14 cellular contexts compared by ENCODE assay signal in the genomic region with DNA sequence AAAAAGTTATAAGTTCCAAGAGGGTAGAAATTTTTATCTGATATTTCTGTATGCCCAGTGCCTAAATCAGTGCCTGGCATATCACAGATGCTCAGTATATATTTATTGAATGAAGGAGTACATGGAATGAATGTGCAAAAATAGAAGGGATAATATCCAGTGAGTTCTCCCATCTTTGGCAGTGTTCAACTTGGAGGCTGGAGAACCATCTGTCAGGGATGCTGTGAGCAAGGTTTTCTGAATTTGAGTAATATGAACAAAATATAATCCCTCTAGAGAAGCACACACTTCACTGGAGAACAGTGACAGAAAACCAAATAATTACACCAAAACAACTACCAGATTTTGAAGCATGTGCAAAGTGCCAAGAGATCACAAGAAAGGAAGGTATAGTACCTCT.
"Had no signal": no experiment of that assay in that cellular context is flagged by ENCODE, and none has a peak within 500 bp of the region (broad histone marks: within the 10 kb centered on the region; RNA-seq: fewer than 3 reads in every experiment).

No MANE protein-coding gene starts in this region.

- ATAC-seq: left colon; left ventricle myocardium superior; naive thymus-derived CD4-positive, alpha-beta T cell; right cardiac atrium had no signal

- DNase-seq: effector CD8-positive, alpha-beta T cell; foreskin melanocyte; head of caudate nucleus; left colon; left ventricle myocardium superior; mesenchymal stem cell; naive thymus-derived CD4-positive, alpha-beta T cell; ovary; right cardiac atrium; small intestine; stimulated activated CD4-positive, alpha-beta T cell treated with anti-CD3 and anti-CD28 coated beads, Interleukin-12 subunit alpha, Interleukin-12 subunit beta, amount 100 ng/mL, for 4 hours; stimulated activated naive CD4-positive, alpha-beta T cell; stomach; uterus had no signal
